In the genomic region with DNA sequence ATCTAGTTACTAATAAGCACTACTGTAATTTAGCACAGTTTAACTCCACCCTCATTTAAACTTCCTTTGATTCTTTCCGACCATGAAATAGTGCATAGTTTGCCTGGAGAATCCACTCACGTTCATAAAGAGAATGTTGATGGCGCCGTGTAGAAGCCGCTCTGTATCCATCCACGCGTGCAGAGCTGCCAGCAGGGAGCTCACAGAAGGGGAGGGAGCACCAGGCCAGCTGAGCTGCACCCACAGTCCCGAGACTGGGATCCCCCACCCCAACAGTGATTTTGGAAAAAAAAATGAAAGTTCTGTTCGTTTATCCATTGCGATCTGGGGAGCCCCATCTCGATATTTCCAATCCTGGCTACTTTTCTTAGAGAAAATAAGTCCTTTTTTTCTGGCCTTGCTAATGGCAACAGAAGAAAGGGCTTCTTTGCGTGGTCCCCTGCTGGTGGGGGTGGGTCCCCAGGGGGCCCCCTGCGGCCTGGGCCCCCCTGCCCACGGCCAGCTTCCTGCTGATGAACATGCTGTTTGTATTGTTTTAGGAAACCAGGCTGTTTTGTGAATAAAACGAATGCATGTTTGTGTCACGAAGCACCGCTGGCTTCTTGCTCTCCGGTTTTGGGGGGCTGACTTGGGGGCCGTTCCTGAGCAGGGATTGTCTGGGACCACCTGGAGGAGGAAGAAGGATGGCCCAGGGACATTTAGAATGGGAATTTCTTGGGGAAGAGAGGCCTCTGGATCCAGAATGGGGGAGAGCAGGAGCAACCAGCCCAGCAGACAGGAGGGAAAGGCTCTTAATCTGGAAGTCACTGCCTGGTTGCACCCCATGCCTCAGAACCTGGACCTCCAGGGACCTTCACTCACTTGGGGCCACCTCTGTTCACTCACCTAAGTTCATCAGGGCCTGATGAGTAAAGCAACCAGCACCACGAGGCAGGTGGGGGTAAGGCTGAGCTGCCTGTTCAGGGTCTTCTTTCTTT, we compare ENCODE assay signal across 15 cellular contexts. TPM values are rescaled to one million over a fixed set of nuclear protein-coding genes. Genes with fewer than 3 reads are reported as not detected.
DNase-seq lines count a peak whose midpoint lies in the region; ATAC-seq and TF ChIP-seq lines count a peak whose summit lies in the region.
"Had no signal": no experiment of that assay in that cellular context is flagged by ENCODE, and none has a peak within 500 bp of the region (broad histone marks: within the 10 kb centered on the region; RNA-seq: fewer than 3 reads in every experiment).

No MANE protein-coding gene starts in this region.

- H3K79me1 ChIP-seq in mesenchymal stem cell (replicated peaks; ENCODE audit: low read length, poor library complexity, severe bottlenecking): peaks cover 5% of the 10 kb centered on the region

- no peak overlapping the region for H2BK12ac ChIP-seq in mesenchymal stem cell (ENCODE audit: low read length in 2 of 2)

- H3K4me3 ChIP-seq in cardiac muscle cell: no peak overlapping the region
- no peak overlapping the region for H3K4me3 ChIP-seq in right cardiac atrium (ENCODE audit: low read length)
- no peak overlapping the region for H3K4me3 ChIP-seq in mesenchymal stem cell (ENCODE audit: insufficient read depth in 1 of 2, low read depth in 1 of 2, low read length in 2 of 2)
- no peak overlapping the region for H3K4me3 ChIP-seq in lower leg skin (ENCODE audit: low read depth, poor library complexity, severe bottlenecking)
- H3K4me3 ChIP-seq: transverse colon had no signal

- ATAC-seq in right cardiac atrium: no peak

- intact Hi-C loops in right cardiac atrium (cut with DNase I) (no loop called here), lower leg skin (cut with DNase I; ENCODE audit: low total_unique reads) (no loop called here)

- DNase-seq in cardiac muscle cell (ENCODE audit: low read depth in 1 of 2, low spot score in 1 of 2) (no peak), right cardiac atrium (no peak), mesenchymal stem cell (no peak), superior temporal gyrus (ENCODE audit: extremely low spot score) (peak; percentile 73), MV-4-11 (lab: John Stamatoyannopoulos, UW) (no peak), lower leg skin (ENCODE audit: low spot score in 2 of 2) (no peak), DMS53 treated with DMSO at 0.1 percent for 48 hours (lab: John Stamatoyannopoulos, UW; ENCODE audit: unreplicated experiment) (no peak)
- DNase-seq: activated naive CD4-positive, alpha-beta T cell; central memory CD4-positive, alpha-beta T cell; NCI-H1694; NCI-H524 treated with DMSO at 0.1 percent for 48 hours; SIG-M5; transverse colon had no signal

- H3K9me3 ChIP-seq in cardiac muscle cell (ENCODE audit: low read depth): no peaks in the 10 kb centered on the region
- H3K9me3 ChIP-seq in right cardiac atrium (ENCODE audit: control insufficient read depth, low read length): no peaks in the 10 kb centered on the region
- H3K9me3 ChIP-seq in mesenchymal stem cell (ENCODE audit: control insufficient read depth, low read length): no peaks in the 10 kb centered on the region
- H3K9me3 ChIP-seq: transverse colon had no signal

- H3K18ac ChIP-seq in mesenchymal stem cell (ENCODE audit: low read depth in 1 of 2, low read length in 2 of 2): no peak overlapping the region

- H3K4me2 ChIP-seq in mesenchymal stem cell (ENCODE audit: low read length, poor library complexity, severe bottlenecking): no peak overlapping the region
- H3K4me2 ChIP-seq: KMS-11 had no signal

- no peak overlapping the region for H2BK5ac ChIP-seq in mesenchymal stem cell (ENCODE audit: low read depth, low read length, poor library complexity, severe bottlenecking)

- H3K4me1 ChIP-seq in cardiac muscle cell (ENCODE audit: low read depth) (peaks cover 2% of the 10 kb centered on the region), right cardiac atrium (ENCODE audit: control insufficient read depth, insufficient read depth, low read length) (peaks cover 6% of the 10 kb centered on the region), mesenchymal stem cell (ENCODE audit: control insufficient read depth, insufficient read depth, low read depth, low read length) (peaks cover 78% of the 10 kb centered on the region)

- no peak overlapping the region for H3K4ac ChIP-seq in mesenchymal stem cell (ENCODE audit: low read depth in 1 of 2, low read length in 2 of 2)

- no peak overlapping the region for H4K8ac ChIP-seq in mesenchymal stem cell (ENCODE audit: low read length)

- no peak overlapping the region for H2AFZ ChIP-seq in mesenchymal stem cell (ENCODE audit: low read depth, low read length)

- H3K27ac ChIP-seq in cardiac muscle cell: peak overlapping the region; percentile 30
- no peak overlapping the region for H3K27ac ChIP-seq in right cardiac atrium (ENCODE audit: low read length)
- H3K27ac ChIP-seq in angular gyrus (ENCODE audit: low read depth, low read length): peak overlapping the region; percentile 86
- H3K27ac ChIP-seq in mesenchymal stem cell (ENCODE audit: low read length, poor library complexity, severe bottlenecking): peak overlapping the region; percentile 48
- H3K27ac ChIP-seq: KMS-11 had no signal

- H3K36me3 ChIP-seq in cardiac muscle cell (peaks cover 15% of the 10 kb centered on the region), mesenchymal stem cell (ENCODE audit: control insufficient read depth in 1 of 2, insufficient read depth in 2 of 2, low read depth in 1 of 2, low read length in 2 of 2) (peaks cover 64 to 94% of the 10 kb centered on the region in 2 experiments)

- TF ChIP-seq CTCF in cardiac muscle cell (IDR thresholded peaks at IDR 0.05; ENCODE audit: low read depth, low read length): no peak
- no peak for TF ChIP-seq CTCF in lower leg skin (IDR thresholded peaks at IDR 0.05)

- H3K14ac ChIP-seq in mesenchymal stem cell (ENCODE audit: low read length in 2 of 2): no peak overlapping the region

- no peak for TF ChIP-seq POLR2A in lower leg skin (IDR thresholded peaks at IDR 0.05)

- H2BK15ac ChIP-seq in mesenchymal stem cell (ENCODE audit: low read depth, poor library complexity, severe bottlenecking): no peak overlapping the region

- no peak overlapping the region for H3K23ac ChIP-seq in mesenchymal stem cell (ENCODE audit: low read length in 2 of 2)

- no peak overlapping the region for H2AK5ac ChIP-seq in mesenchymal stem cell (ENCODE audit: low read length, severe bottlenecking)

- 57% methylated on average over 20 of the region's 20 CpGs for WGBS in right cardiac atrium
- WGBS in mesenchymal stem cell: 75% methylated on average over 18 of the region's 20 CpGs
- 70% methylated on average over 20 of the region's 20 CpGs for WGBS in lower leg skin, 2 donors

- H3K9ac ChIP-seq in mesenchymal stem cell (ENCODE audit: low read length): no peak overlapping the region
- H3K9ac ChIP-seq: KMS-11 had no signal

- no peaks in the 10 kb centered on the region for H3K27me3 ChIP-seq in cardiac muscle cell
- no peaks in the 10 kb centered on the region for H3K27me3 ChIP-seq in right cardiac atrium (ENCODE audit: control insufficient read depth, insufficient read depth)
- H3K27me3 ChIP-seq in mesenchymal stem cell (ENCODE audit: control insufficient read depth in 1 of 2, insufficient read depth in 1 of 2, low read length in 2 of 2): no peaks in the 10 kb centered on the region
- H3K27me3 ChIP-seq: transverse colon had no signal

- H2BK120ac ChIP-seq in mesenchymal stem cell (ENCODE audit: low read depth, low read length): no peak overlapping the region

- no peak overlapping the region for H4K91ac ChIP-seq in mesenchymal stem cell (ENCODE audit: low read length)

RNA-seq across cellular contexts. Expression of a gene that starts 35.4 kb away (rescaled TPM):
- total RNA-seq in cardiac muscle cell: 91.9 and 122 TPM in 2 replicates
- 70.4 and 79.4 TPM in 2 replicates for polyA plus RNA-seq in cardiac muscle cell
- total RNA-seq in right cardiac atrium: 10 to 100 TPM; 33.9 to 70.5 (median 55.9) TPM
- polyA plus RNA-seq in right cardiac atrium: 47.5 TPM
- polyA plus RNA-seq in mesenchymal stem cell (2013, experiment 1 of 2): 75.1 TPM
- polyA plus RNA-seq in mesenchymal stem cell (2013, experiment 2 of 2): 76.7 TPM
- 10 to 100 TPM; 36.4 to 69.3 (median 45.2) TPM for total RNA-seq in lower leg skin
